Comparison of ENCODE assay signal across 8 cellular contexts in the genomic region with DNA sequence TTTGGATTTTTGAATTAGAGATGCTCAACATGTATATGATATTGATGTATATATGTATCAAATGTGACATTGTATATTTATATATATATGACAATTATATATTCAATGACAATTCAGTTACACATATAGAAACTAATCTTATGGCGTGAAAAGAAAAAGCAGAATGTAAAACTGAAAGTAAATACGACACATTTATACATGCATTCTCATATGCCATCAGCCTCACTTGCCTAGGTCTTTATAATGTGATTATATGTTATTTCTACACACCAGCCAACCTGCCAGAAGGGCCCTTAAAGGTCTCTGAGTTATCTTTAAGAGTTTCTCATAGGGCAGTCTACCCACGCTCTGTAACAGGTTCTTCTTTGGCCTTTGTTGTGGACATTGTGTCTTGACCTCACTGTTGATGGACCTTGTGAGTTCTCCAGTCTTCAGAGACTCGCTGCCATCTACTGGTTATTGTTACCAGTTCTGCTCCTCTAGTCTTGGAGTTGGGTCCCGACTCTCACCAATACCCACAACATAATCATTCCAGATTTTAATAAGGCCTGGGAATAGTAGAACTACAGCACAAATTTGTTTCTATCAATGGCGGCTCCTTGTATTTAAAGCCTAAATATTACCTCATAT.
DNase-seq lines count a peak whose midpoint lies in the region; ATAC-seq and TF ChIP-seq lines count a peak whose summit lies in the region.

No MANE protein-coding gene starts in this region.

- DNase-seq in activated CD8-positive, alpha-beta memory T cell treated with anti-CD3 and anti-CD28 coated beads, Interleukin-2, amount 10 ng/mL, durations not matched to agents 7 days and 5 days = no peak
- DNase-seq in activated CD8-positive, alpha-beta memory T cell treated with anti-CD3 and anti-CD28 coated beads for 24 hours = no peak
- DNase-seq in NCI-H446 treated with DMSO at 0.1 percent for 48 hours (lab: John Stamatoyannopoulos, UW) (peak; percentile 44), fibroblast of the aortic adventitia (ENCODE audit: low read depth) (peak; percentile 28), putamen (ENCODE audit: low spot score) (peak; percentile 33), OCI-M2 (lab: John Stamatoyannopoulos, UW; ENCODE audit: unreplicated experiment) (no peak)
- DNase-seq in stimulated activated CD4-positive, alpha-beta T cell treated with anti-CD3 and anti-CD28 coated beads, Interleukin-4, amount 100 ng/mL, for 1 hour = no peak

- no peaks in the 10 kb centered on the region for H3K27me3 Mint-ChIP-seq in activated CD8-positive, alpha-beta memory T cell treated with anti-CD3 and anti-CD28 coated beads, Interleukin-2, amount 10 ng/mL, durations not matched to agents 7 days and 5 days

- CTCF ChIA-PET in activated CD8-positive, alpha-beta memory T cell treated with anti-CD3 and anti-CD28 coated beads, Interleukin-2, amount 10 ng/mL, durations not matched to agents 7 days and 5 days (lab: Charles Lee) = no interaction called here

- no peaks in the 10 kb centered on the region for H3K4me1 Mint-ChIP-seq in activated CD8-positive, alpha-beta memory T cell treated with anti-CD3 and anti-CD28 coated beads, Interleukin-2, amount 10 ng/mL, durations not matched to agents 7 days and 5 days

- H3K9me3 Mint-ChIP-seq in activated CD8-positive, alpha-beta memory T cell treated with anti-CD3 and anti-CD28 coated beads, Interleukin-2, amount 10 ng/mL, durations not matched to agents 7 days and 5 days (ENCODE audit: low read depth) = no peaks in the 10 kb centered on the region

- H3K4me3 Mint-ChIP-seq in activated CD8-positive, alpha-beta memory T cell treated with anti-CD3 and anti-CD28 coated beads, Interleukin-2, amount 10 ng/mL, durations not matched to agents 7 days and 5 days = no peak overlapping the region

- peak; percentile 33 for ATAC-seq in activated CD8-positive, alpha-beta memory T cell treated with anti-CD3 and anti-CD28 coated beads, Interleukin-2, amount 10 ng/mL, durations not matched to agents 7 days and 5 days
- peak; percentile 76 for ATAC-seq in HG02973 (IDR thresholded peaks at IDR 0.05; ENCODE audit: unreplicated experiment)

- H3K27ac Mint-ChIP-seq in activated CD8-positive, alpha-beta memory T cell treated with anti-CD3 and anti-CD28 coated beads, Interleukin-2, amount 10 ng/mL, durations not matched to agents 7 days and 5 days = no peak overlapping the region

- no peak overlapping the region for H3K4me3 ChIP-seq in fibroblast of the aortic adventitia (ENCODE audit: low read depth, low read length)

- no peaks in the 10 kb centered on the region for H3K36me3 Mint-ChIP-seq in activated CD8-positive, alpha-beta memory T cell treated with anti-CD3 and anti-CD28 coated beads, Interleukin-2, amount 10 ng/mL, durations not matched to agents 7 days and 5 days

- peak; percentile 22 for TF ChIP-seq CTCF in fibroblast of the aortic adventitia (IDR thresholded peaks at IDR 0.05; ENCODE audit: insufficient read depth, low read length)

Comparison
In these comparisons a context has a peak if more than half of its experiments do, and no peak if none do; other contexts are left out.
1. DNase-seq: peak in NCI-H446 treated with DMSO at 0.1 percent for 48 hours (single experiment), fibroblast of the aortic adventitia (single experiment) and putamen (single experiment); none in activated CD8-positive, alpha-beta memory T cell treated with anti-CD3 and anti-CD28 coated beads, Interleukin-2, amount 10 ng/mL, durations not matched to agents 7 days and 5 days (single experiment), activated CD8-positive, alpha-beta memory T cell treated with anti-CD3 and anti-CD28 coated beads for 24 hours (single experiment), OCI-M2 (single experiment) and stimulated activated CD4-positive, alpha-beta T cell treated with anti-CD3 and anti-CD28 coated beads, Interleukin-4, amount 100 ng/mL, for 1 hour (single experiment).